In genomic region chr12:114684098-114684869, GRCh38 we compare ENCODE assay signal across 1 cellular context.
TF ChIP-seq lines count a peak whose summit lies in the region.

Gene TBX3, minus strand, starts transcription at chr12:114684175. Its CDS starts 975 bp downstream, at chr12:114683200.

TF ChIP-seq in HepG2, 621 proteins besides CTCF, POLR2A, EP300 and RAD21 (continued from another document and continues in another):
- TF ChIP-seq ZBTB26 (CRISPR knock-in tag; IDR thresholded peaks at IDR 0.05; ENCODE audit: borderline replicate concordance) (peak; percentile 99), TOPORS (CRISPR knock-in tag; IDR thresholded peaks at IDR 0.05) (peak; percentile 35; the same call in 1 of the 2 replicates), JUNB (CRISPR knock-in tag; IDR thresholded peaks at IDR 0.05; ENCODE audit: borderline replicate concordance) (peak; percentile 75; the same call in 1 of the 2 replicates), TRAFD1 (CRISPR knock-in tag; IDR thresholded peaks at IDR 0.05; ENCODE audit: borderline replicate concordance) (no peak), KAT7 (CRISPR knock-in tag; IDR thresholded peaks at IDR 0.05; ENCODE audit: borderline replicate concordance) (peak; percentile 52; the same call in 1 of the 2 replicates), ZNF678 (CRISPR knock-in tag; IDR thresholded peaks at IDR 0.05) (0 out of 2 replicates have a peak, but pooled peaks have one; percentile 48), ZNF569 (CRISPR knock-in tag; IDR thresholded peaks at IDR 0.05; ENCODE audit: borderline replicate concordance) (no peak), TRIM24 (CRISPR knock-in tag; IDR thresholded peaks at IDR 0.05) (no peak), ZNF329 (CRISPR knock-in tag; IDR thresholded peaks at IDR 0.05; ENCODE audit: low read depth) (peak; percentile 74; the same call in 1 of the 2 replicates), ZFX (CRISPR knock-in tag; IDR thresholded peaks at IDR 0.05; ENCODE audit: low read depth) (peak; percentile 66), NFE2 (CRISPR knock-in tag; IDR thresholded peaks at IDR 0.05) (no peak), ARNTL (CRISPR knock-in tag; IDR thresholded peaks at IDR 0.05) (peak; percentile 34; the same call in 1 of the 2 replicates), AGO2 (optimal IDR thresholded peaks at IDR 0.05; ENCODE audit: low read depth, low read length) (no peak), GPN1 (CRISPR knock-in tag; IDR thresholded peaks at IDR 0.05; ENCODE audit: borderline replicate concordance) (no peak), CREBL2 (CRISPR knock-in tag; IDR thresholded peaks at IDR 0.05; ENCODE audit: borderline replicate concordance) (peak; percentile 68; the same call in 1 of the 2 replicates), ZNF800 (CRISPR knock-in tag; IDR thresholded peaks at IDR 0.05) (0 out of 2 replicates have a peak, but pooled peaks have one; percentile 58), HDAC6 (IDR thresholded peaks at IDR 0.05; ENCODE audit: low read depth, low read length) (no peak), CHD2 (IDR thresholded peaks at IDR 0.05; ENCODE audit: low read depth, low read length) (no peak; the same call in 1 of the 2 replicates), ZNF687 (CRISPR knock-in tag; IDR thresholded peaks at IDR 0.05) (peak; percentile 90), CCDC6 (CRISPR knock-in tag; IDR thresholded peaks at IDR 0.05) (peak; percentile 91), ZKSCAN1 (IDR thresholded peaks at IDR 0.05; ENCODE audit: low read length) (0 out of 2 replicates have a peak, but pooled peaks have one; percentile 21), NFKB2 (CRISPR knock-in tag; IDR thresholded peaks at IDR 0.05; ENCODE audit: borderline replicate concordance) (peak; percentile 87; the same call in 1 of the 2 replicates), BHLHE40 (IDR thresholded peaks at IDR 0.05; ENCODE audit: low read length) (0 out of 2 replicates have a peak, but pooled peaks have one; percentile 35), TFE3 (CRISPR knock-in tag; IDR thresholded peaks at IDR 0.05) (peak; percentile 58; the same call in 1 of the 2 replicates), ZBTB43 (CRISPR knock-in tag; conservative IDR thresholded peaks at IDR 0.05) (peak; percentile 58), GLI4 (CRISPR knock-in tag; IDR thresholded peaks at IDR 0.05; ENCODE audit: borderline replicate concordance) (0 out of 2 replicates have a peak, but pooled peaks have one; percentile 81), KDM4B (CRISPR knock-in tag; IDR thresholded peaks at IDR 0.05) (no peak), ZBTB14 (CRISPR knock-in tag; IDR thresholded peaks at IDR 0.05) (peak; percentile 78), ZNF512 (CRISPR knock-in tag; IDR thresholded peaks at IDR 0.05) (no peak; the same call in 1 of the 2 replicates), XBP1 (CRISPR knock-in tag; IDR thresholded peaks at IDR 0.05) (no peak), ZNF615 (CRISPR knock-in tag; IDR thresholded peaks at IDR 0.05; ENCODE audit: borderline replicate concordance) (no peak), MYNN (CRISPR knock-in tag; IDR thresholded peaks at IDR 0.05; ENCODE audit: low read depth) (no peak), ZBTB25 (CRISPR knock-in tag; IDR thresholded peaks at IDR 0.05) (peak; percentile 89), KLF6 (CRISPR knock-in tag; IDR thresholded peaks at IDR 0.05) (peak; percentile 84; the same call in 1 of the 2 replicates), ZNF160 (CRISPR knock-in tag; IDR thresholded peaks at IDR 0.05) (peak; percentile 89), ZNF607 (CRISPR knock-in tag; IDR thresholded peaks at IDR 0.05; ENCODE audit: borderline replicate concordance) (peak; percentile 90), RXRA (CRISPR knock-in tag; IDR thresholded peaks at IDR 0.05) (peak; percentile 68), ZSCAN25 (CRISPR knock-in tag; IDR thresholded peaks at IDR 0.05) (peak; percentile 84), ZNF672 (CRISPR knock-in tag; IDR thresholded peaks at IDR 0.05) (no peak), THAP8 (CRISPR knock-in tag; IDR thresholded peaks at IDR 0.05; ENCODE audit: borderline replicate concordance) (peak; percentile 49; the same call in 1 of the 2 replicates), ZNF7 (CRISPR knock-in tag; IDR thresholded peaks at IDR 0.05) (no peak)
